1 cellular context compared by ENCODE assay signal in genomic region chr19:50511069-50511822, GRCh38.
TF ChIP-seq lines count a peak whose summit lies in the region.

JOSD2 (minus strand) TSS chr19:50511191; CDS start chr19:50510431, 760 bp downstream.

TF ChIP-seq in A549, 52 proteins besides CTCF, POLR2A, EP300 and RAD21 (continued from another document):
- TF ChIP-seq, protein P1, sequence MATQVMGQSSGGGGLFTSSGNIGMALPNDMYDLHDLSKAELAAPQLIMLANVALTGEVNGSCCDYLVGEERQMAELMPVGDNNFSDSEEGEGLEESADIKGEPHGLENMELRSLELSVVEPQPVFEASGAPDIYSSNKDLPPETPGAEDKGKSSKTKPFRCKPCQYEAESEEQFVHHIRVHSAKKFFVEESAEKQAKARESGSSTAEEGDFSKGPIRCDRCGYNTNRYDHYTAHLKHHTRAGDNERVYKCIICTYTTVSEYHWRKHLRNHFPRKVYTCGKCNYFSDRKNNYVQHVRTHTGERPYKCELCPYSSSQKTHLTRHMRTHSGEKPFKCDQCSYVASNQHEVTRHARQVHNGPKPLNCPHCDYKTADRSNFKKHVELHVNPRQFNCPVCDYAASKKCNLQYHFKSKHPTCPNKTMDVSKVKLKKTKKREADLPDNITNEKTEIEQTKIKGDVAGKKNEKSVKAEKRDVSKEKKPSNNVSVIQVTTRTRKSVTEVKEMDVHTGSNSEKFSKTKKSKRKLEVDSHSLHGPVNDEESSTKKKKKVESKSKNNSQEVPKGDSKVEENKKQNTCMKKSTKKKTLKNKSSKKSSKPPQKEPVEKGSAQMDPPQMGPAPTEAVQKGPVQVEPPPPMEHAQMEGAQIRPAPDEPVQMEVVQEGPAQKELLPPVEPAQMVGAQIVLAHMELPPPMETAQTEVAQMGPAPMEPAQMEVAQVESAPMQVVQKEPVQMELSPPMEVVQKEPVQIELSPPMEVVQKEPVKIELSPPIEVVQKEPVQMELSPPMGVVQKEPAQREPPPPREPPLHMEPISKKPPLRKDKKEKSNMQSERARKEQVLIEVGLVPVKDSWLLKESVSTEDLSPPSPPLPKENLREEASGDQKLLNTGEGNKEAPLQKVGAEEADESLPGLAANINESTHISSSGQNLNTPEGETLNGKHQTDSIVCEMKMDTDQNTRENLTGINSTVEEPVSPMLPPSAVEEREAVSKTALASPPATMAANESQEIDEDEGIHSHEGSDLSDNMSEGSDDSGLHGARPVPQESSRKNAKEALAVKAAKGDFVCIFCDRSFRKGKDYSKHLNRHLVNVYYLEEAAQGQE (IDR thresholded peaks at IDR 0.05): peak; percentile 93
- TF ChIP-seq MAFK (IDR thresholded peaks at IDR 0.05; ENCODE audit: partially characterized antibody): peak; percentile 85
